Comparison of ENCODE assay signal across 8 cellular contexts in the genomic region with DNA sequence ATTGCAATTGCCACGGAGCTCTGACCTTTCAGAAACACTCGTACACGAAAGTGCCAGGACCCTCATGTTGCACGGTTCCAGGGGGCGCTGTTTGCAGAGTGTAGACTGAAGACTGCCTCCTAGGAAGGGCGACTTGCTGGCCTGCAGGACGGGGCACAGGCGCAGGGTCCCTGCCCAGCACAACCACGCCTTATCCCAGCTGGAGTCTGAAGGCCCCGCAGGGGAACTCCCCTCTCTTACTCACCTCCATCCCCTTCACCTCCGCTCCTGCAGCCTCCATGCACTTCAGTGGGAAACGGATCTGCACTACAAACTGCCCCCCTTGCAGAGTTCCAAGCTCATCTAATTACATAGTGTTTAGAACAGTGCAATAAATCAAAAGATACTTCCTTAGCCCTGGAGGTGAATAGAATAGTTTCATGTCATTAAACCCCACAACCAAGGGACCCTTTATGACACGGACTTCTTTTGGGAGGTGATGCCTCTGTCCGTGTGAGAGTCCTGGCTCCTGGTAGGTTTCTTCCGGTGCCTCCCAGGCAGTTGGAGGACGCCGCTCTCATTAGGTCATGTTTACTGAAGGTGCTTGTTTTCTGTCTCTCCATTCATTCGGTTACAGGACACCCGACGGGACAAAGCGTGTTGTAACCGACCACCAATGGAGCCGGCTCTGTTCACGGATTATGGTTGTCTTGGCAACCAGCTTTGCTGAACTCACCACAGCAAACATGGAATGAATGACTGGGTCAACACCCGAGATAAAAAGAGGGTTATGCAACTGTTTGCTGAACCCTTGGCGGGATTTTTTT.
DNase-seq lines count a peak whose midpoint lies in the region; ATAC-seq lines count a peak whose summit lies in the region.

No MANE protein-coding gene starts in this region.

- no peak overlapping the region for H3K4me2 ChIP-seq in GM23248 (ENCODE audit: unreplicated experiment)

- no peaks in the 10 kb centered on the region for H3K4me1 ChIP-seq in GM23248 (ENCODE audit: insufficient read depth)
- H3K4me1 ChIP-seq in effector memory CD4-positive, alpha-beta T cell (ENCODE audit: control insufficient read depth, insufficient read depth, low read length, poor library complexity, severe bottlenecking) = no peaks in the 10 kb centered on the region

- no peak overlapping the region for H3K27ac ChIP-seq in GM23248
- no peak overlapping the region for H3K27ac ChIP-seq in effector memory CD4-positive, alpha-beta T cell (ENCODE audit: insufficient read depth, low read length, poor library complexity, severe bottlenecking)

- H3K36me3 ChIP-seq in GM23248 (ENCODE audit: low read depth) = no peaks in the 10 kb centered on the region
- no peaks in the 10 kb centered on the region for H3K36me3 ChIP-seq in effector memory CD4-positive, alpha-beta T cell (ENCODE audit: control insufficient read depth, insufficient read depth, low read length)

- DNase-seq in GM23248 (peak; percentile 33), NCI-H510A treated with DMSO at 0.1 percent for 48 hours (lab: John Stamatoyannopoulos, UW) (peak; percentile 79), occipital lobe (lab: John Stamatoyannopoulos, UW) (peak; percentile 7), RPMI8226 (no peak)
- no peak for DNase-seq in effector memory CD4-positive, alpha-beta T cell

- in situ Hi-C loops in GM23248 (cut with MboI) = no loop called here

- H3K9me3 ChIP-seq in GM23248 (ENCODE audit: low read depth) = no peaks in the 10 kb centered on the region
- no peaks in the 10 kb centered on the region for H3K9me3 ChIP-seq in effector memory CD4-positive, alpha-beta T cell (ENCODE audit: control insufficient read depth, low read length)

- H3K27me3 ChIP-seq in GM23248 (replicated peaks; ENCODE audit: insufficient read depth) = 0 out of 2 replicates have a peak, but pooled peaks cover 5% of the 10 kb centered on the region
- H3K27me3 ChIP-seq in effector memory CD4-positive, alpha-beta T cell (replicated peaks; ENCODE audit: control insufficient read depth, insufficient read depth, low read length, poor library complexity, severe bottlenecking) = no peaks in the 10 kb centered on the region

- no peaks in the 10 kb centered on the region for H3K9me2 ChIP-seq in GM23248 (ENCODE audit: insufficient read depth)

- H3K4me3 ChIP-seq in GM23248 = no peak overlapping the region
- H3K4me3 ChIP-seq in effector memory CD4-positive, alpha-beta T cell (ENCODE audit: insufficient read depth, low read depth, low read length, poor library complexity, severe bottlenecking) = no peak overlapping the region

- ATAC-seq in esophagus mucosa (peak; percentile 64), HG03097 (IDR thresholded peaks at IDR 0.05; ENCODE audit: low FRiP score, unreplicated experiment) (no peak), HG02642 (IDR thresholded peaks at IDR 0.05; ENCODE audit: poor library complexity, unreplicated experiment) (no peak)

- H4K20me1 ChIP-seq in GM23248 (ENCODE audit: insufficient read depth) = no peaks in the 10 kb centered on the region

- no peaks in the 10 kb centered on the region for H3F3A ChIP-seq in GM23248 (ENCODE audit: insufficient read depth)

- H3K9ac ChIP-seq in GM23248 = no peak overlapping the region

- H2AFZ ChIP-seq in GM23248 = no peak overlapping the region

- no peaks in the 10 kb centered on the region for H3K79me2 ChIP-seq in GM23248 (ENCODE audit: insufficient read depth)

- WGBS in GM23248 (ENCODE audit: low coverage in 1 of 2, low lambda C conversion rate in 2 of 2, missing lambda C conversion rate in 2 of 2), 2 experiments = 8 to 11% methylated on average over 26 of the region's 26 CpGs

Comparison
In these comparisons a context has a peak if more than half of its experiments do, and no peak if none do; other contexts are left out.
1. DNase-seq: peak in GM23248 (single experiment), NCI-H510A treated with DMSO at 0.1 percent for 48 hours (single experiment) and occipital lobe (single experiment); none in effector memory CD4-positive, alpha-beta T cell (0 of 3) and RPMI8226 (single experiment).